27 cellular contexts compared by ENCODE assay signal in the genomic region with DNA sequence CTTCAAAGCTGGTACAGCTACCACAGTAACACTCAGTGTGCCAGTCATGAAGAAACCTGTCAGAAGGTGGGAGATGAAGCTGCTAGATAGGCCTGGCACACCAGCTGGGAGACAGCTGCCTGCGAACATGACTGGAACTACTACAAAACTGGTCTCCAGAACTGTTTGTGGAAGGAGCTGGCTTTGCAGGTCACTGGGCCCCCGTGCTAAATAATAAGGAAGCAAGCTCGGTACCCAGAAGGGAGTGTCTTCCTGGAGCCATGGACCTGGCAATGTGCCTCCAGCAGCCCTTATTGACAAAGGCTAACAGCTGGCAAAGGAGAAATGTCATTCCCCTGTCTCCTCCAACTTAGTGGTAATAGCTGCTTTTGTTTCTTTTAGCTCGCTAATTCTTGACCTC.
DNase-seq lines count a peak whose midpoint lies in the region; ATAC-seq lines count a peak whose summit lies in the region.
"Had no signal": no experiment of that assay in that cellular context is flagged by ENCODE, and none has a peak within 500 bp of the region (broad histone marks: within the 10 kb centered on the region; RNA-seq: fewer than 3 reads in every experiment).

No MANE protein-coding gene starts in this region.

- no peak overlapping the region for H3K27ac Mint-ChIP-seq in T-cell
- H3K27ac Mint-ChIP-seq: activated CD4-positive, alpha-beta T cell treated with anti-CD3 and anti-CD28 coated beads, Interleukin-2, amount 10 ng/mL, durations not matched to agents 7 days and 5 days; activated T-helper 1 cell treated with anti-CD3 and anti-CD28 coated beads, Interleukin-12 subunit alpha, Interleukin-12 subunit beta, Interleukin-2, Interleukin-4 antibody, amounts not matched to agents 30 ng/mL and 10 ng/mL and 1 ng/mL, durations not matched to agents 14 hours and 24 hours and 36 hours; CD4-positive, CD25-positive, alpha-beta regulatory T cell; endodermal cell; mesothelial cell of epicardium; natural killer cell treated with Interleukin-12 subunit alpha and Interleukin-12 subunit beta and Interleukin-15 and Interleukin-18, amount 100 ng/mL, for 72 hours; stimulated activated naive B cell treated with anti-CD40 and anti-IgM and Interleukin-4, amounts not matched to agents 10 μg/mL and 1 μg/mL and 100 μg/mL, for 72 hours had no signal

- CTCF ChIA-PET in T-cell (lab: Charles Lee): interaction anchor here in 1 of 2 donors (0.5 to 0.7 kb wide), 2 partner anchors 992 to 1948 kb away, joined by 4 read pairs; no protein-coding TSS in a partner anchor

- no peak overlapping the region for H3K4me3 Mint-ChIP-seq in T-cell
- H3K4me3 Mint-ChIP-seq: activated CD4-positive, alpha-beta T cell treated with anti-CD3 and anti-CD28 coated beads, Interleukin-2, amount 10 ng/mL, durations not matched to agents 7 days and 5 days; activated T-helper 1 cell treated with anti-CD3 and anti-CD28 coated beads, Interleukin-12 subunit alpha, Interleukin-12 subunit beta, Interleukin-2, Interleukin-4 antibody, amounts not matched to agents 30 ng/mL and 10 ng/mL and 1 ng/mL, durations not matched to agents 14 hours and 24 hours and 36 hours; CD4-positive, CD25-positive, alpha-beta regulatory T cell; endodermal cell; mesothelial cell of epicardium; natural killer cell treated with Interleukin-12 subunit alpha and Interleukin-12 subunit beta and Interleukin-15 and Interleukin-18, amount 100 ng/mL, for 72 hours; stimulated activated naive B cell treated with anti-CD40 and anti-IgM and Interleukin-4, amounts not matched to agents 10 μg/mL and 1 μg/mL and 100 μg/mL, for 72 hours had no signal

- no peaks in the 10 kb centered on the region for H3K36me3 Mint-ChIP-seq in T-cell
- H3K36me3 Mint-ChIP-seq: CD4-positive, CD25-positive, alpha-beta regulatory T cell; mesothelial cell of epicardium; stimulated activated naive B cell treated with anti-CD40 and anti-IgM and Interleukin-4, amounts not matched to agents 10 μg/mL and 1 μg/mL and 100 μg/mL, for 72 hours had no signal

- ATAC-seq in T-cell (replicated peaks in 1 of 4): no peak
- ATAC-seq: natural killer cell treated with Interleukin-12 subunit alpha and Interleukin-12 subunit beta and Interleukin-15 and Interleukin-18, amount 100 ng/mL, for 72 hours; stimulated activated naive B cell treated with anti-CD40 and anti-IgM and Interleukin-4, amounts not matched to agents 10 μg/mL and 1 μg/mL and 100 μg/mL, for 72 hours had no signal

- no peaks in the 10 kb centered on the region for H3K4me1 Mint-ChIP-seq in T-cell
- H3K4me1 Mint-ChIP-seq: activated CD4-positive, alpha-beta T cell treated with anti-CD3 and anti-CD28 coated beads, Interleukin-2, amount 10 ng/mL, durations not matched to agents 7 days and 5 days; CD4-positive, CD25-positive, alpha-beta regulatory T cell; endodermal cell; stimulated activated naive B cell treated with anti-CD40 and anti-IgM and Interleukin-4, amounts not matched to agents 10 μg/mL and 1 μg/mL and 100 μg/mL, for 72 hours had no signal

- POLR2A ChIA-PET in T-cell (lab: Charles Lee): no interaction called here

- no peaks in the 10 kb centered on the region for H3K27me3 Mint-ChIP-seq in T-cell
- H3K27me3 Mint-ChIP-seq: CD4-positive, CD25-positive, alpha-beta regulatory T cell; natural killer cell treated with Interleukin-12 subunit alpha and Interleukin-12 subunit beta and Interleukin-15 and Interleukin-18, amount 100 ng/mL, for 72 hours; stimulated activated naive B cell treated with anti-CD40 and anti-IgM and Interleukin-4, amounts not matched to agents 10 μg/mL and 1 μg/mL and 100 μg/mL, for 72 hours had no signal

- peak; percentile 12 for DNase-seq in COLO668 (lab: John Stamatoyannopoulos, UW; ENCODE audit: unreplicated experiment)
- DNase-seq in COR-L47 (lab: John Stamatoyannopoulos, UW): peak; percentile 85
- peak; percentile 30 for DNase-seq in NCI-H2029 treated with DMSO at 0.1 percent for 48 hours (lab: John Stamatoyannopoulos, UW)
- DNase-seq in mucosa of gallbladder (ENCODE audit: low spot score): peak; percentile 27
- DNase-seq in T-cell: no peak
- DNase-seq in caudate nucleus (lab: John Stamatoyannopoulos, UW): no peak
- no peak for DNase-seq in AG08395 (ENCODE audit: low spot score)
- DNase-seq: activated CD4-positive, alpha-beta T cell treated with anti-CD3 and anti-CD28 coated beads, Interleukin-2, amount 10 ng/mL, durations not matched to agents 7 days and 5 days; activated naive CD4-positive, alpha-beta T cell treated with anti-CD3 and anti-CD28 coated beads, Interleukin-2, amount 50 U/mL, for 16 hours; amygdala; CD4-positive, CD25-positive, alpha-beta regulatory T cell; cortex of kidney; endodermal cell; esophagus squamous epithelium; GF-D8; KBM-7; NCI-H774; ovary; stimulated activated CD4-positive, alpha-beta T cell treated with anti-CD3 and anti-CD28 coated beads, Interleukin-12 subunit alpha, Interleukin-12 subunit beta, amount 100 ng/mL, for 4 hours; stimulated activated CD4-positive, alpha-beta T cell treated with anti-CD3 and anti-CD28 coated beads, Interleukin-4, amount 100 ng/mL, for 24 hours; stimulated activated naive B cell treated with anti-CD40 and anti-IgM and Interleukin-4, amounts not matched to agents 10 μg/mL and 1 μg/mL and 100 μg/mL, for 72 hours; T-helper 9 cell; testis; WERI-Rb-1 had no signal

- H3K9me3 Mint-ChIP-seq in T-cell: no peaks in the 10 kb centered on the region
- H3K9me3 Mint-ChIP-seq: activated CD4-positive, alpha-beta T cell treated with anti-CD3 and anti-CD28 coated beads, Interleukin-2, amount 10 ng/mL, durations not matched to agents 7 days and 5 days; activated T-helper 1 cell treated with anti-CD3 and anti-CD28 coated beads, Interleukin-12 subunit alpha, Interleukin-12 subunit beta, Interleukin-2, Interleukin-4 antibody, amounts not matched to agents 30 ng/mL and 10 ng/mL and 1 ng/mL, durations not matched to agents 14 hours and 24 hours and 36 hours; endodermal cell; mesothelial cell of epicardium; stimulated activated naive B cell treated with anti-CD40 and anti-IgM and Interleukin-4, amounts not matched to agents 10 μg/mL and 1 μg/mL and 100 μg/mL, for 72 hours had no signal

- no peak overlapping the region for H3K27ac ChIP-seq in caudate nucleus (ENCODE audit: low read depth, low read length)
- H3K27ac ChIP-seq: esophagus squamous epithelium, ovary, testis, WERI-Rb-1 had no signal

Comparison
In these comparisons a context has a peak if more than half of its experiments do, and no peak if none do; other contexts are left out.
1. DNase-seq: peak in COLO668 (single experiment), COR-L47 (single experiment), NCI-H2029 treated with DMSO at 0.1 percent for 48 hours (single experiment) and mucosa of gallbladder (single experiment); none in T-cell (0 of 34), caudate nucleus (0 of 61) and AG08395 (single experiment).